ENCODE assay signal across 9 cellular contexts in the genomic region with DNA sequence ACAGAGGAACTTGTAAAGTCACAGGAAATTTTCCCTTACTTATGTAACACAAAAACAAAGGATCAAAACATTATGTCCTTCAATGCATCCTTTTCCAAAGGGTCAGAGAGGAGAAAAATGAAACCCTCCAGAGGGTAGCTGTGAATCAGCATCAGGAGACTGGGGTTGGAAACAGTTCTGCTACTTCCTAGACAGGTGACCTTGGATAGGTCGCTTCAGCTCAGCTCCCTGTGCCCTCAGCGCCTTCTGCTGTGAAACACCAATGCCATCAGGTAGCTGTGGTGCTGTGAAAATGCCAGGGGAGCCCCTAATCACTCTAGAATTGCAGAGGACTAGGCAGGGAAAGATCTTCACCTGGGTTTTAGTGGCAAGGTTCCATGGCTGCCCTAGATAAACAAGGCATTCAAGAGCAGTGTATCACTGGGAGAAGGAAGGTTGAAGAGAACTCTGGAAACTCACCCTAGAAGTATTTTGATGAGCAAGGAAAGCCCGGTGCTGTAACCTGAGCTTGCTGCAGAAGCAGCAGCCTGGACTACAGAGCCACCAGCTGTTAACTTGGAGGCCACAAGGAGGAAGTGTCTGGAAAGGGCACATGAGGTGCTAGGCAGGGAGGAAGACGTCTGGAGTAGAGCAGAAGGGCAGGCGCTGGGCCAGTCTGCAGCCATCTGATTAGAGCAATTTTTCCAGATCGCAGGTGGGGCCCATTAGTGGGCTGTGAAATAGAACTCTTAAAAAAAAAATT.
DNase-seq lines count a peak whose midpoint lies in the region; ATAC-seq, FAIRE-seq and TF ChIP-seq lines count a peak whose summit lies in the region.
"Had no signal": no experiment of that assay in that cellular context is flagged by ENCODE, and none has a peak within 500 bp of the region (broad histone marks: within the 10 kb centered on the region; RNA-seq: fewer than 3 reads in every experiment).

No MANE protein-coding gene starts in this region.

- TF ChIP-seq POLR2A in H54 (IDR thresholded peaks at IDR 0.05; ENCODE audit: low read depth, low read length) = no peak

- H3K27me3 Mint-ChIP-seq in dendritic cell treated with granulocyte-macrophage colony-stimulating factor and Interleukin-4, amounts not matched to agents 40 ng/mL and 50 ng/mL, for 4 days = no peaks in the 10 kb centered on the region

- no peak for ATAC-seq in HG02623 (IDR thresholded peaks at IDR 0.05; ENCODE audit: unreplicated experiment)
- ATAC-seq in HG02973 (IDR thresholded peaks at IDR 0.05; ENCODE audit: unreplicated experiment) = no peak

- no peaks in the 10 kb centered on the region for H3K9me3 Mint-ChIP-seq in dendritic cell treated with granulocyte-macrophage colony-stimulating factor and Interleukin-4, amounts not matched to agents 40 ng/mL and 50 ng/mL, for 4 days

- H3K27ac Mint-ChIP-seq in dendritic cell treated with granulocyte-macrophage colony-stimulating factor and Interleukin-4, amounts not matched to agents 40 ng/mL and 50 ng/mL, for 4 days = peak overlapping the region; percentile 68

- H3K4me3 Mint-ChIP-seq in dendritic cell treated with granulocyte-macrophage colony-stimulating factor and Interleukin-4, amounts not matched to agents 40 ng/mL and 50 ng/mL, for 4 days = no peak overlapping the region

- H3K36me3 Mint-ChIP-seq in dendritic cell treated with granulocyte-macrophage colony-stimulating factor and Interleukin-4, amounts not matched to agents 40 ng/mL and 50 ng/mL, for 4 days (ENCODE audit: low read depth) = peaks cover 100% of the 10 kb centered on the region

- DNase-seq in H54 (ENCODE audit: insufficient read length, low spot score) = peak; percentile 99
- DNase-seq in NCI-H82 (lab: John Stamatoyannopoulos, UW) = peak; percentile 83
- DNase-seq in myocyte (ENCODE audit: low read depth) = peak; percentile 96
- no peak for DNase-seq in NCI-H345 treated with DMSO at 0.1 percent for 48 hours (lab: John Stamatoyannopoulos, UW; ENCODE audit: unreplicated experiment)
- DNase-seq in SHP77 treated with DMSO at 0.1 percent for 48 hours (lab: John Stamatoyannopoulos, UW) = no peak
- DNase-seq: left cardiac atrium had no signal

- FAIRE-seq in H54 (lab: Jason Lieb, UNC) = peak; percentile 88

- intact Hi-C loops in dendritic cell treated with granulocyte-macrophage colony-stimulating factor and Interleukin-4, amounts not matched to agents 40 ng/mL and 50 ng/mL, for 4 days (cut with micrococcal nuclease) = loop anchor here (10.0 kb wide), 1 partner anchor 308 kb away; no protein-coding TSS in a partner anchor

- H3K4me1 Mint-ChIP-seq in dendritic cell treated with granulocyte-macrophage colony-stimulating factor and Interleukin-4, amounts not matched to agents 40 ng/mL and 50 ng/mL, for 4 days (ENCODE audit: low read depth) = peaks cover 56% of the 10 kb centered on the region

Comparison
In these comparisons a context has a peak if more than half of its experiments do, and no peak if none do; other contexts are left out.
1. DNase-seq: peak in H54 (single experiment), NCI-H82 (single experiment) and myocyte (single experiment); none in NCI-H345 treated with DMSO at 0.1 percent for 48 hours (single experiment) and SHP77 treated with DMSO at 0.1 percent for 48 hours (single experiment).